In genomic region chr12:55829967-55830600, GRCh38 we compare ENCODE assay signal across 8 cellular contexts. TPM values are rescaled to one million over a fixed set of nuclear protein-coding genes. Genes with fewer than 3 reads are reported as not detected.
A peak's percentile ranks its signal among the peaks of the same experiment; 100 is the strongest.
DNase-seq lines count a peak whose midpoint lies in the region; ATAC-seq and TF ChIP-seq lines count a peak whose summit lies in the region.

No MANE protein-coding gene starts in this region.

- H3K27me3 Mint-ChIP-seq in activated CD4-positive, alpha-beta T cell treated with anti-CD3 and anti-CD28 coated beads for 36 hours = no peaks in the 10 kb centered on the region

- no peaks in the 10 kb centered on the region for H3K9me3 Mint-ChIP-seq in activated CD4-positive, alpha-beta T cell treated with anti-CD3 and anti-CD28 coated beads for 36 hours (ENCODE audit: low read depth)

- POLR2A ChIA-PET in activated CD4-positive, alpha-beta T cell treated with anti-CD3 and anti-CD28 coated beads for 36 hours (lab: Charles Lee) = interaction anchor here (0.6 to 2.8 kb wide), 14 partner anchors 10 to 530 kb away, joined by 3 to 43 read pairs (median 4); partner anchors contain the start of genes ORMDL2, PA2G4, RAB5B and SARNP
- POLR2A ChIA-PET in OCI-LY7 (lab: Charles Lee) = interaction anchor here (0.6 to 3.6 kb wide), 20 partner anchors 9 to 224 kb away, joined by 3 to 49 read pairs (median 4); partner anchors contain the start of genes ORMDL2, PYM1, RAB5B and SARNP

- CTCF ChIA-PET in activated CD4-positive, alpha-beta T cell treated with anti-CD3 and anti-CD28 coated beads for 36 hours (lab: Charles Lee) = interaction anchor here (0.7 to 3.2 kb wide), 16 partner anchors 10 to 217 kb away, joined by 3 to 20 read pairs (median 4); partner anchors contain the start of genes ORMDL2 and SARNP
- CTCF ChIA-PET in OCI-LY7 (lab: Charles Lee; ENCODE audit: unreplicated experiment) = interaction anchor here (0.6 to 1.8 kb wide), 4 partner anchors 12 to 211 kb away, joined by 3 to 7 read pairs (median 4); partner anchors contain the start of genes ORMDL2 and SARNP

- ATAC-seq in activated CD4-positive, alpha-beta T cell treated with anti-CD3 and anti-CD28 coated beads for 36 hours = peak; percentile 37
- ATAC-seq in HG02798 (IDR thresholded peaks at IDR 0.05; ENCODE audit: poor library complexity, unreplicated experiment) = peak; percentile 21
- peak; percentile 38 for ATAC-seq in left ventricle myocardium superior
- peak; percentile 28 to 44 (median 38) for ATAC-seq in psoas muscle

- H3K36me3 ChIP-seq in OCI-LY7 (ENCODE audit: insufficient read depth, low read length) (peaks cover 19% of the 10 kb centered on the region), psoas muscle (ENCODE audit: insufficient read depth in 1 of 2, low read depth in 1 of 2) (peaks cover 0 to 5% of the 10 kb centered on the region in 2 donors)

- H3K4me3 ChIP-seq in OCI-LY7 (ENCODE audit: low read depth, low read length, poor library complexity, severe bottlenecking) = peak overlapping the region; percentile 96
- H3K4me3 ChIP-seq in psoas muscle = peak overlapping the region; percentile 93

- H3K4me2 ChIP-seq in OCI-LY7 (ENCODE audit: low read length) = peak overlapping the region; percentile 96

- peak; percentile 52 for DNase-seq in activated CD4-positive, alpha-beta T cell treated with anti-CD3 and anti-CD28 coated beads for 36 hours
- DNase-seq in activated CD4-positive, alpha-beta T cell treated with anti-CD3 and anti-CD28 coated beads, Interleukin-2, amount 50 U/mL, for 48 hours = no peak
- peak; percentile 52 for DNase-seq in OCI-LY7 (ENCODE audit: low spot score)
- DNase-seq in amygdala (lab: John Stamatoyannopoulos, UW) = peak in 50 of 56 donors; percentile 36 to 94 (median 81)
- peak; percentile 70 for DNase-seq in left ventricle myocardium superior
- DNase-seq in psoas muscle = peak; percentile 56 to 74
- DNase-seq in kidney glomerular epithelial cell (lab: John Stamatoyannopoulos, UW) = no peak

- WGBS in psoas muscle, 3 donors = 1% methylated on average over 36 to 37 of the region's 37 CpGs

- H3K9me3 ChIP-seq in OCI-LY7 (ENCODE audit: low read length) = no peaks in the 10 kb centered on the region
- H3K9me3 ChIP-seq in psoas muscle = no peaks in the 10 kb centered on the region

- H3K27me3 ChIP-seq in psoas muscle (ENCODE audit: insufficient read depth in 3 of 3, low read length in 2 of 3) = no peaks in the 10 kb centered on the region

- no peaks in the 10 kb centered on the region for H4K20me1 ChIP-seq in OCI-LY7 (ENCODE audit: insufficient read depth, low read length)

- H2AFZ ChIP-seq in OCI-LY7 (ENCODE audit: low read length) = peak overlapping the region; percentile 89

- H3K27ac ChIP-seq in OCI-LY7 (ENCODE audit: low read depth, low read length, poor library complexity, severe bottlenecking) = peak overlapping the region; percentile 67
- peak overlapping the region; percentile 78 for H3K27ac ChIP-seq in psoas muscle

- H3K27ac Mint-ChIP-seq in activated CD4-positive, alpha-beta T cell treated with anti-CD3 and anti-CD28 coated beads for 36 hours = peak overlapping the region; percentile 97

- H3K4me3 Mint-ChIP-seq in activated CD4-positive, alpha-beta T cell treated with anti-CD3 and anti-CD28 coated beads for 36 hours = peak overlapping the region; percentile 99

- no peak for TF ChIP-seq CTCF in OCI-LY7 (conservative IDR thresholded peaks at IDR 0.05; ENCODE audit: low read length)
- no peak for TF ChIP-seq CTCF in psoas muscle (IDR thresholded peaks at IDR 0.05)

- peaks cover 46% of the 10 kb centered on the region for H3K4me1 Mint-ChIP-seq in activated CD4-positive, alpha-beta T cell treated with anti-CD3 and anti-CD28 coated beads for 36 hours

- H3K36me3 Mint-ChIP-seq in activated CD4-positive, alpha-beta T cell treated with anti-CD3 and anti-CD28 coated beads for 36 hours (ENCODE audit: low read depth) = peaks cover 30% of the 10 kb centered on the region

- BruUV-seq in OCI-LY7 (replicated peaks; lab: Mats Ljungman, UMichigan) = TSS peak; percentile 49

- intact Hi-C loops in activated CD4-positive, alpha-beta T cell treated with anti-CD3 and anti-CD28 coated beads for 36 hours (cut with DNase I, micrococcal nuclease) = loop anchor here (1.0 to 2.0 kb wide), 14 partner anchors 12 to 895 kb away; partner anchors contain the start of genes CDK2 (in 1 of the 2), MYL6B (in 1 of the 2), NABP2 (in 1 of the 2) and NACA (in 1 of the 2)
- intact Hi-C loops in OCI-LY7 (cut with micrococcal nuclease; ENCODE audit: unreplicated experiment) (loop anchor here (1.0 kb wide), 1 partner anchor 97 kb away; the partner anchor contains the start of gene PYM1), left ventricle myocardium superior (cut with micrococcal nuclease) (loop anchor here (10.0 kb wide), 1 partner anchor 95 kb away; the partner anchor contains the start of gene PYM1), psoas muscle (cut with DNase I) (loop anchor here (2.0 to 10.0 kb wide), 3 partner anchors 97 to 185 kb away; partner anchors contain the start of gene PYM1 (in 2 of the 2))

- H3K9me2 ChIP-seq in OCI-LY7 (ENCODE audit: insufficient read depth, low read length) = no peaks in the 10 kb centered on the region

- peaks cover 34% of the 10 kb centered on the region for H3K4me1 ChIP-seq in OCI-LY7 (ENCODE audit: insufficient read depth, low read length, poor library complexity, severe bottlenecking)
- H3K4me1 ChIP-seq in psoas muscle = peaks cover 13% of the 10 kb centered on the region

- peaks cover 51% of the 10 kb centered on the region for H3K79me2 ChIP-seq in OCI-LY7 (ENCODE audit: insufficient read depth, low read depth, low read length)

RNA-seq across cellular contexts. Expression of gene DNAJC14, which starts 0.7 kb away (rescaled TPM):
- total RNA-seq in activated CD4-positive, alpha-beta T cell treated with anti-CD3 and anti-CD28 coated beads for 36 hours = 10 to 100 TPM; 29.9 to 31.1 TPM
- total RNA-seq in OCI-LY7 (2014; rRNA removed; shearing (Covaris generic)) = 50.8 and 60.9 TPM in 2 replicates
- 52.3 and 59.3 TPM in 2 replicates for total RNA-seq in OCI-LY7 (2022)
- total RNA-seq in left ventricle myocardium superior = 20.3 TPM
- total RNA-seq in psoas muscle = 10 to 100 TPM; 10.8 to 15.5 (median 12.6) TPM
- polyA plus RNA-seq in psoas muscle = 10 to 100 TPM; 10.5 to 23.8 (median 20.1) TPM

RNA-seq across cellular contexts. Expression of gene ORMDL2, which starts 12.2 kb away (rescaled TPM):
- total RNA-seq in activated CD4-positive, alpha-beta T cell treated with anti-CD3 and anti-CD28 coated beads for 36 hours = 10 to 100 TPM; 29.4 to 35.6 TPM
- 13.4 and 20.0 TPM in 2 replicates for total RNA-seq in OCI-LY7 (2014; rRNA removed; shearing (Covaris generic))
- 22.9 and 27.1 TPM in 2 replicates for total RNA-seq in OCI-LY7 (2022)
- 15.7 TPM for total RNA-seq in left ventricle myocardium superior
- total RNA-seq in psoas muscle = 10 to 100 TPM; 12.6 to 27.2 (median 15.0) TPM
- polyA plus RNA-seq in psoas muscle = 10 to 100 TPM; 21.6 to 68.2 (median 24.3) TPM

RNA-seq across cellular contexts. Expression of gene SARNP, which starts 12.6 kb away (rescaled TPM):
- total RNA-seq in activated CD4-positive, alpha-beta T cell treated with anti-CD3 and anti-CD28 coated beads for 36 hours = 100 to 1,000 TPM; 111 to 114 TPM
- 86.1 and 161 TPM in 2 replicates for total RNA-seq in OCI-LY7 (2014; rRNA removed; shearing (Covaris generic))
- total RNA-seq in OCI-LY7 (2022) = 85.5 and 92.0 TPM in 2 replicates
- total RNA-seq in left ventricle myocardium superior = 51.6 TPM
- total RNA-seq in psoas muscle = 10 to 100 TPM; 38.3 to 52.6 (median 43.0) TPM
- polyA plus RNA-seq in psoas muscle = 10 to 100 TPM; 72.6 to 98.0 (median 81.5) TPM

RNA-seq across cellular contexts. Expression of gene MMP19, which starts 12.7 kb away (rescaled TPM):
- not detected for total RNA-seq in activated CD4-positive, alpha-beta T cell treated with anti-CD3 and anti-CD28 coated beads for 36 hours
- not detected in 2 replicates for total RNA-seq in OCI-LY7 (2014; rRNA removed; shearing (Covaris generic))
- total RNA-seq in OCI-LY7 (2022) (not detected in 2 replicates), left ventricle myocardium superior (2.1 TPM), psoas muscle (1 to 10 TPM; 1.4 to 2.8 (median 1.8) TPM)
- polyA plus RNA-seq in psoas muscle = 1 to 10 TPM in 2 of 3 donors, under 1 TPM in 1; 0.66 to 4.1 (median 1.1) TPM

Comparison
In these comparisons a context has a peak if more than half of its experiments do, and no peak if none do; other contexts are left out.
1. DNase-seq: peak in activated CD4-positive, alpha-beta T cell treated with anti-CD3 and anti-CD28 coated beads for 36 hours (single experiment), OCI-LY7 (single experiment), amygdala (50 of 56), left ventricle myocardium superior (single experiment) and psoas muscle (2 of 2); none in activated CD4-positive, alpha-beta T cell treated with anti-CD3 and anti-CD28 coated beads, Interleukin-2, amount 50 U/mL, for 48 hours (0 of 2) and kidney glomerular epithelial cell (single experiment).
2. Peak in every context shown above with its lines, with median percentiles within 50 percentile points of each other: ATAC-seq.